3 cellular contexts compared by ENCODE assay signal in the genomic region with DNA sequence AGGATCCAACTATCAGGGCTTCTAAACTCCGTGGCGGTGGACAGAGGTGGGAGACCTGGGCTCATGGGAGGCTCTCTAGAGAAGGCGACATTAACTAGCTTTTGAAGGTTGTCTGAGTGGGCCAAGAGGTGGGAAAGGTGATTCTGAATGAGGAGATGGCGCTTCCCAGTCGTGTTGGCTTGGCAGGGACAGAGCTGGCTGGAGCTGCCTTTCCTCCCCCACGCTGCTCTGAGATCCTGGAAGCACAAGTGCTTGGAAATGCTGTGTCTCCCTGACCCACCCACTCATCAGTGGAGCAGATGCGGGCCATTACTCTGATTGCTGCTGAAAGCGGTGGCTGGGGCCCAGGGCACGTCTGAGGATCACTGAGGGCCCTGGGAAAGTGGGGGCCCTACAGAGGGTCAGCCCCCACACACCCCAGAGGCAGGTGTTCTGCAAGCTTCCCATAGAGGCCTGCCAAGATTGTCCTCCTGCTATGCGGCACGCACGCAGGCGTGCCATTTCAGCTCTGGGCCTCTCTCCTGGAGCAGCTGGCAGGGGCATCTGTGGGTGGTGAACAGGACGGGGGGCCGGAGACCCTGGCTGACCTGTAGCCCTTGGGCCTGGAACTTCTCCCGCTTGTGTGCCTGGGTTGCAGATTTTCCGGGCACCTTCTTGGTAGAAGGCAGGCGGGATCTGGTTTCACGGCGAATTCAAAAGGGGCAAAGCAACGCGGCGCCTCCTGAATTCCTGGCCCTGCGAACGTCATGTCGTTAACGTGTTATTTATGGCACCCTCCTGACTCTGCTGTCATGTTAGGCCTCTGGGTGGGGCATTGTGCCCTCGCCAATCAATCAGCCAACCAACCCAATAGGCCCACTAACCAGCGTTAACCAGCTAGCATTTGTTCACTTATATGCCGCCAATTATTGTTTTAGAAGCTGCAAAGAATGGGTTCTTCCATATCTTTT.
TF ChIP-seq lines count a peak whose summit lies in the region.

No MANE protein-coding gene starts in this region.

TF ChIP-seq in IMR-90, 13 proteins besides CTCF, POLR2A, EP300 and RAD21:
- TF ChIP-seq RFX5 (IDR thresholded peaks at IDR 0.05; ENCODE audit: low read depth, low read length) (no peak), ELK1 (IDR thresholded peaks at IDR 0.05; ENCODE audit: borderline replicate concordance, low read depth, low read length) (no peak), CEBPB (IDR thresholded peaks at IDR 0.05; ENCODE audit: low read depth, low read length) (no peak), BHLHE40 (IDR thresholded peaks at IDR 0.05; ENCODE audit: low read depth, low read length) (no peak), MAZ (IDR thresholded peaks at IDR 0.05; ENCODE audit: borderline replicate concordance, low read depth, low read length) (no peak), MAFK (IDR thresholded peaks at IDR 0.05; ENCODE audit: low read depth, low read length) (no peak), SMC3 (IDR thresholded peaks at IDR 0.05; ENCODE audit: low read depth, low read length) (no peak), CHD1 (IDR thresholded peaks at IDR 0.05; ENCODE audit: low read depth, low read length) (no peak), NFE2L2 (IDR thresholded peaks at IDR 0.05; ENCODE audit: low read depth, low read length) (no peak), RCOR1 (IDR thresholded peaks at IDR 0.05; ENCODE audit: insufficient replicate concordance, low read length) (no peak), MXI1 (IDR thresholded peaks at IDR 0.05; ENCODE audit: borderline replicate concordance, low read depth, low read length) (no peak), FOS (IDR thresholded peaks at IDR 0.05; ENCODE audit: low read depth, low read length) (no peak)
- TF ChIP-seq, protein P1, sequence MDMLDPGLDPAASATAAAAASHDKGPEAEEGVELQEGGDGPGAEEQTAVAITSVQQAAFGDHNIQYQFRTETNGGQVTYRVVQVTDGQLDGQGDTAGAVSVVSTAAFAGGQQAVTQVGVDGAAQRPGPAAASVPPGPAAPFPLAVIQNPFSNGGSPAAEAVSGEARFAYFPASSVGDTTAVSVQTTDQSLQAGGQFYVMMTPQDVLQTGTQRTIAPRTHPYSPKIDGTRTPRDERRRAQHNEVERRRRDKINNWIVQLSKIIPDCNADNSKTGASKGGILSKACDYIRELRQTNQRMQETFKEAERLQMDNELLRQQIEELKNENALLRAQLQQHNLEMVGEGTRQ (IDR thresholded peaks at IDR 0.05; ENCODE audit: low read depth, low read length), result no peak

TF ChIP-seq in H1, 55 proteins besides CTCF, POLR2A, EP300 and RAD21 (continues in another document):
- TF ChIP-seq, protein P2, sequence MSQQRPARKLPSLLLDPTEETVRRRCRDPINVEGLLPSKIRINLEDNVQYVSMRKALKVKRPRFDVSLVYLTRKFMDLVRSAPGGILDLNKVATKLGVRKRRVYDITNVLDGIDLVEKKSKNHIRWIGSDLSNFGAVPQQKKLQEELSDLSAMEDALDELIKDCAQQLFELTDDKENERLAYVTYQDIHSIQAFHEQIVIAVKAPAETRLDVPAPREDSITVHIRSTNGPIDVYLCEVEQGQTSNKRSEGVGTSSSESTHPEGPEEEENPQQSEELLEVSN (IDR thresholded peaks at IDR 0.05), result no peak
- TF ChIP-seq EGR1 (IDR thresholded peaks at IDR 0.05; ENCODE audit: borderline replicate concordance, low read depth, low read length) (no peak), TCF12 (IDR thresholded peaks at IDR 0.05; ENCODE audit: low read depth, low read length) (no peak), RNF2 (IDR thresholded peaks at IDR 0.05; ENCODE audit: borderline replicate concordance, low read depth, low read length, missing control alignments, poor library complexity, severe bottlenecking) (no peak), CHD1 (IDR thresholded peaks at IDR 0.05; ENCODE audit: low read depth, low read length) (no peak), MAX (IDR thresholded peaks at IDR 0.05) (no peak)

TF ChIP-seq in SK-N-SH treated with all-trans-retinoic acid at 6 μM for 48 hours, 23 proteins besides CTCF, POLR2A, EP300 and RAD21:
- TF ChIP-seq, protein P3, sequence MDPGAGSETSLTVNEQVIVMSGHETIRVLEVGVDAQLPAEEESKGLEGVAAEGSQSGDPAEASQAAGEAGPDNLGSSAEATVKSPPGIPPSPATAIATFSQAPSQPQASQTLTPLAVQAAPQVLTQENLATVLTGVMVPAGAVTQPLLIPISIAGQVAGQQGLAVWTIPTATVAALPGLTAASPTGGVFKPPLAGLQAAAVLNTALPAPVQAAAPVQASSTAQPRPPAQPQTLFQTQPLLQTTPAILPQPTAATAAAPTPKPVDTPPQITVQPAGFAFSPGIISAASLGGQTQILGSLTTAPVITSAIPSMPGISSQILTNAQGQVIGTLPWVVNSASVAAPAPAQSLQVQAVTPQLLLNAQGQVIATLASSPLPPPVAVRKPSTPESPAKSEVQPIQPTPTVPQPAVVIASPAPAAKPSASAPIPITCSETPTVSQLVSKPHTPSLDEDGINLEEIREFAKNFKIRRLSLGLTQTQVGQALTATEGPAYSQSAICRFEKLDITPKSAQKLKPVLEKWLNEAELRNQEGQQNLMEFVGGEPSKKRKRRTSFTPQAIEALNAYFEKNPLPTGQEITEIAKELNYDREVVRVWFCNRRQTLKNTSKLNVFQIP (CRISPR knock-in tag; IDR thresholded peaks at IDR 0.05; ENCODE audit: borderline replicate concordance, low read depth), result no peak
- no peak for TF ChIP-seq RARB (CRISPR knock-in tag; IDR thresholded peaks at IDR 0.05)
- TF ChIP-seq CSDC2 (CRISPR knock-in tag; IDR thresholded peaks at IDR 0.05), result no peak
- TF ChIP-seq ARNTL (CRISPR knock-in tag; IDR thresholded peaks at IDR 0.05; ENCODE audit: borderline replicate concordance, low read depth), result no peak
- no peak for TF ChIP-seq SNAI2 (CRISPR knock-in tag; IDR thresholded peaks at IDR 0.05)
- no peak for TF ChIP-seq PPARA (CRISPR knock-in tag; IDR thresholded peaks at IDR 0.05; ENCODE audit: borderline replicate concordance)
- TF ChIP-seq BACH2 (CRISPR knock-in tag; IDR thresholded peaks at IDR 0.05; ENCODE audit: borderline replicate concordance), result no peak
- TF ChIP-seq ZNF70 (CRISPR knock-in tag; IDR thresholded peaks at IDR 0.05), result no peak
- TF ChIP-seq, protein P4, sequence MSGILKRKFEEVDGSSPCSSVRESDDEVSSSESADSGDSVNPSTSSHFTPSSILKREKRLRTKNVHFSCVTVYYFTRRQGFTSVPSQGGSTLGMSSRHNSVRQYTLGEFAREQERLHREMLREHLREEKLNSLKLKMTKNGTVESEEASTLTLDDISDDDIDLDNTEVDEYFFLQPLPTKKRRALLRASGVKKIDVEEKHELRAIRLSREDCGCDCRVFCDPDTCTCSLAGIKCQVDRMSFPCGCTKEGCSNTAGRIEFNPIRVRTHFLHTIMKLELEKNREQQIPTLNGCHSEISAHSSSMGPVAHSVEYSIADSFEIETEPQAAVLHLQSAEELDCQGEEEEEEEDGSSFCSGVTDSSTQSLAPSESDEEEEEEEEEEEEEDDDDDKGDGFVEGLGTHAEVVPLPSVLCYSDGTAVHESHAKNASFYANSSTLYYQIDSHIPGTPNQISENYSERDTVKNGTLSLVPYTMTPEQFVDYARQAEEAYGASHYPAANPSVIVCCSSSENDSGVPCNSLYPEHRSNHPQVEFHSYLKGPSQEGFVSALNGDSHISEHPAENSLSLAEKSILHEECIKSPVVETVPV (CRISPR knock-in tag; IDR thresholded peaks at IDR 0.05), result no peak
- TF ChIP-seq GLIS3 (CRISPR knock-in tag; IDR thresholded peaks at IDR 0.05), result no peak
- no peak for TF ChIP-seq TOX (CRISPR knock-in tag; IDR thresholded peaks at IDR 0.05; ENCODE audit: borderline replicate concordance)
- no peak for TF ChIP-seq ZC3H10 (CRISPR knock-in tag; IDR thresholded peaks at IDR 0.05)
- no peak for TF ChIP-seq ISL1 (CRISPR knock-in tag; IDR thresholded peaks at IDR 0.05)
- TF ChIP-seq ZFP30 (CRISPR knock-in tag; IDR thresholded peaks at IDR 0.05), result no peak
- TF ChIP-seq, protein P5, sequence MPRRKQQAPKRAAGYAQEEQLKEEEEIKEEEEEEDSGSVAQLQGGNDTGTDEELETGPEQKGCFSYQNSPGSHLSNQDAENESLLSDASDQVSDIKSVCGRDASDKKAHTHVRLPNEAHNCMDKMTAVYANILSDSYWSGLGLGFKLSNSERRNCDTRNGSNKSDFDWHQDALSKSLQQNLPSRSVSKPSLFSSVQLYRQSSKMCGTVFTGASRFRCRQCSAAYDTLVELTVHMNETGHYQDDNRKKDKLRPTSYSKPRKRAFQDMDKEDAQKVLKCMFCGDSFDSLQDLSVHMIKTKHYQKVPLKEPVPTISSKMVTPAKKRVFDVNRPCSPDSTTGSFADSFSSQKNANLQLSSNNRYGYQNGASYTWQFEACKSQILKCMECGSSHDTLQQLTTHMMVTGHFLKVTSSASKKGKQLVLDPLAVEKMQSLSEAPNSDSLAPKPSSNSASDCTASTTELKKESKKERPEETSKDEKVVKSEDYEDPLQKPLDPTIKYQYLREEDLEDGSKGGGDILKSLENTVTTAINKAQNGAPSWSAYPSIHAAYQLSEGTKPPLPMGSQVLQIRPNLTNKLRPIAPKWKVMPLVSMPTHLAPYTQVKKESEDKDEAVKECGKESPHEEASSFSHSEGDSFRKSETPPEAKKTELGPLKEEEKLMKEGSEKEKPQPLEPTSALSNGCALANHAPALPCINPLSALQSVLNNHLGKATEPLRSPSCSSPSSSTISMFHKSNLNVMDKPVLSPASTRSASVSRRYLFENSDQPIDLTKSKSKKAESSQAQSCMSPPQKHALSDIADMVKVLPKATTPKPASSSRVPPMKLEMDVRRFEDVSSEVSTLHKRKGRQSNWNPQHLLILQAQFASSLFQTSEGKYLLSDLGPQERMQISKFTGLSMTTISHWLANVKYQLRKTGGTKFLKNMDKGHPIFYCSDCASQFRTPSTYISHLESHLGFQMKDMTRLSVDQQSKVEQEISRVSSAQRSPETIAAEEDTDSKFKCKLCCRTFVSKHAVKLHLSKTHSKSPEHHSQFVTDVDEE (CRISPR knock-in tag; IDR thresholded peaks at IDR 0.05), result no peak
- TF ChIP-seq ZFP3 (CRISPR knock-in tag; IDR thresholded peaks at IDR 0.05), result no peak
- no peak for TF ChIP-seq ZNF565 (CRISPR knock-in tag; conservative IDR thresholded peaks at IDR 0.05; ENCODE audit: low read depth)
